In the genomic region with DNA sequence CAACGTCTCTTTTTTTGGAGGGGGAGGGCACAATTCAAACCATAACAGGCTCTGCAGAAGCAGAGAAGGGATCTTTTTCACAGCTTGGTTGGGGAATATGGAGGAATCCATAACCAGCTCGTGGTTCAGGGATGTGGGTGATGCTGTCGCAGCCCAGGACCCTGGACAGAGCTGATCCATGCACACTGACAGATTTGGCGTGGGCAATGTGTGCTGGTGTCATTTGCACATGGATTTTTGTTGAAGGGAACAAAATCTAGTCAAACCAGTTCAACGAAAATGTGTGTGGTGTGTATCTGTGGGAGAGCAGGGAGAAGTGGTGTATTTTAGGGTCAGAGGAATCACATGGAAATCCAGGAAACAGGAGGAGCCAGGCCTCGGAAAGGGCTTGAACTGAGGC, we compare ENCODE assay signal across 17 cellular contexts. TPM values are rescaled to one million over a fixed set of nuclear protein-coding genes. Genes with fewer than 3 reads are reported as not detected.
DNase-seq lines count a peak whose midpoint lies in the region; ATAC-seq, FAIRE-seq and TF ChIP-seq lines count a peak whose summit lies in the region.
"Had no signal": no experiment of that assay in that cellular context is flagged by ENCODE, and none has a peak within 500 bp of the region (broad histone marks: within the 10 kb centered on the region; RNA-seq: fewer than 3 reads in every experiment).

No MANE protein-coding gene starts in this region.

- peaks cover 11 to 64% (median 18%) of the 10 kb centered on the region in 3 donors for H3K36me3 Mint-ChIP-seq in CD8-positive, alpha-beta memory T cell

- H3K9me3 ChIP-seq in CD8-positive, alpha-beta memory T cell (ENCODE audit: low read length), result no peaks in the 10 kb centered on the region
- H3K9me3 ChIP-seq in Loucy (ENCODE audit: insufficient read depth, low read depth, low read length), result no peaks in the 10 kb centered on the region; the same call in 1 of the 2 replicates
- peaks cover 7 to 8% of the 10 kb centered on the region in 2 experiments; a peak in 2 of 4 replicates for H3K9me3 ChIP-seq in H1 (ENCODE audit: insufficient read depth in 2 of 2, low read depth in 1 of 2, low read length in 1 of 2)
- H3K9me3 ChIP-seq in neuronal stem cell (replicated peaks in 1 of 2; ENCODE audit: control insufficient read depth in 2 of 2, insufficient read depth in 1 of 2, low read depth in 1 of 2, low read length in 2 of 2), result peaks cover 0 to 4% of the 10 kb centered on the region in 2 donors
- H3K9me3 ChIP-seq: colonic mucosa had no signal

- H3K27me3 ChIP-seq in CD8-positive, alpha-beta memory T cell (ENCODE audit: insufficient read depth, low read length, poor library complexity, severe bottlenecking), result no peaks in the 10 kb centered on the region
- no peaks in the 10 kb centered on the region for H3K27me3 ChIP-seq in Loucy (ENCODE audit: insufficient read depth, low read length, poor library complexity, severe bottlenecking)
- peaks cover 0 to 14% (median 5%) of the 10 kb centered on the region in 4 experiments; a peak in 5 of 7 replicates for H3K27me3 ChIP-seq in H1 (replicated peaks in 1 of 4; ENCODE audit: control insufficient read depth in 3 of 4, extremely low read depth in 1 of 4, insufficient read depth in 3 of 4, low read length in 3 of 4)
- no peaks in the 10 kb centered on the region for H3K27me3 ChIP-seq in mesendoderm (ENCODE audit: insufficient read depth, low read length, poor library complexity)
- H3K27me3 ChIP-seq in neuronal stem cell (ENCODE audit: control insufficient read depth in 3 of 3, insufficient read depth in 3 of 3, low read depth in 1 of 3, low read length in 3 of 3), result peaks cover 0 to 19% (median 19%) of the 10 kb centered on the region in 3 experiments
- H3K27me3 ChIP-seq: colonic mucosa had no signal

- no peak overlapping the region for H2BK20ac ChIP-seq in H1 (ENCODE audit: low read length)

- FAIRE-seq in H1 (lab: Jason Lieb, UNC), result no peak
- FAIRE-seq: frontal cortex, keratinocyte had no signal

- H3K14ac ChIP-seq in H1 (ENCODE audit: insufficient read length) (no peak overlapping the region), neuronal stem cell (ENCODE audit: low read length) (no peak overlapping the region)

- H4K20me1 ChIP-seq in Loucy (ENCODE audit: insufficient read depth, low read length, poor library complexity, severe bottlenecking) (peaks cover 51% of the 10 kb centered on the region), H1 (replicated peaks in 1 of 2; ENCODE audit: control insufficient read depth in 1 of 2, insufficient read depth in 2 of 2, low read length in 2 of 2) (no peaks in the 10 kb centered on the region)

- no peak for TF ChIP-seq RAD21 in H1 (IDR thresholded peaks at IDR 0.05 in 1 of 2, conservative IDR thresholded peaks at IDR 0.05 in 1 of 2; ENCODE audit: low read depth in 2 of 2, low read length in 2 of 2)

- ATAC-seq in HG03432 (IDR thresholded peaks at IDR 0.05; ENCODE audit: unreplicated experiment) (no peak), HG03354 (IDR thresholded peaks at IDR 0.05; ENCODE audit: poor library complexity, severe bottlenecking, unreplicated experiment) (no peak)
- ATAC-seq: activated CD8-positive, alpha-beta T cell treated with anti-CD3 and anti-CD28 coated beads for 36 hours had no signal

- no peak for TF ChIP-seq POLR2A in H1 (IDR thresholded peaks at IDR 0.05; ENCODE audit: control extremely low read depth in 1 of 2, low read depth in 2 of 2, low read length in 2 of 2)

- DNase-seq in CD8-positive, alpha-beta memory T cell, result no peak
- DNase-seq in H1 (ENCODE audit: low read depth in 1 of 2, low spot score in 2 of 2) (no peak), mesendoderm (peak; percentile 22), neuronal stem cell (ENCODE audit: low spot score) (no peak), NCI-H82 treated with DMSO at 0.1 percent for 48 hours (lab: John Stamatoyannopoulos, UW; ENCODE audit: unreplicated experiment) (no peak)
- DNase-seq: activated CD8-positive, alpha-beta T cell treated with anti-CD3 and anti-CD28 coated beads for 36 hours; activated naive CD4-positive, alpha-beta T cell treated with anti-CD3 and anti-CD28 coated beads for 36 hours; C1 segment of cervical spinal cord; colonic mucosa; substantia nigra had no signal

- H2AFZ ChIP-seq in Loucy (ENCODE audit: low read length), result no peak overlapping the region
- no peak overlapping the region for H2AFZ ChIP-seq in H1 (ENCODE audit: low read length)
- no peak overlapping the region for H2AFZ ChIP-seq in neuronal stem cell (ENCODE audit: low read length)

- H3K4ac ChIP-seq in H1 (replicated peaks; ENCODE audit: insufficient read length, low read depth, low read length) (no peak overlapping the region), mesendoderm (ENCODE audit: low read depth, low read length) (no peak overlapping the region), neuronal stem cell (ENCODE audit: low read length) (no peak overlapping the region)

- WGBS in H1 (ENCODE audit: extremely low coverage in 1 of 2, insufficient coverage in 1 of 2, insufficient read length in 1 of 2, insufficient replicate concordance in 2 of 2, low coverage in 1 of 2, low lambda C conversion rate in 2 of 2, missing lambda C conversion rate in 1 of 2), 2 experiments, result 82% methylated on average over 6 of the region's 6 CpGs; no CpG with 5 or more reads in 1 of the 2 experiments
- no CpG with 5 or more reads among the region's 6 CpGs for WGBS in mesendoderm (ENCODE audit: extremely low coverage, insufficient coverage, low lambda C conversion rate)
- WGBS in neuronal stem cell (ENCODE audit: extremely low coverage in 2 of 2, insufficient read length in 2 of 2, insufficient replicate concordance in 1 of 2), 2 donors, result no CpG with 5 or more reads among the region's 6 CpGs

- H3K18ac ChIP-seq in H1 (ENCODE audit: extremely low read depth, low read length), result no peak overlapping the region
- H3K18ac ChIP-seq in mesendoderm (ENCODE audit: low read length), result no peak overlapping the region
- H3K18ac ChIP-seq in neuronal stem cell (ENCODE audit: low read length), result no peak overlapping the region

- H2BK12ac ChIP-seq in H1 (ENCODE audit: low read depth, low read length) (no peak overlapping the region), neuronal stem cell (ENCODE audit: low read length) (no peak overlapping the region)

- TF ChIP-seq EP300 in H1 (IDR thresholded peaks at IDR 0.05; ENCODE audit: borderline replicate concordance in 1 of 2, low read depth in 2 of 2, low read length in 2 of 2), result no peak

- H3K79me2 ChIP-seq in Loucy (ENCODE audit: insufficient read depth, low read length) (peaks cover 83% of the 10 kb centered on the region), H1 (ENCODE audit: control insufficient read depth in 1 of 2, insufficient read depth in 2 of 2, low read length in 2 of 2) (no peaks in the 10 kb centered on the region), mesendoderm (ENCODE audit: control insufficient read depth, insufficient read depth, low read length) (no peaks in the 10 kb centered on the region)

- no peak overlapping the region for H3K9ac ChIP-seq in Loucy (ENCODE audit: low read depth, low read length, poor library complexity, severe bottlenecking)
- H3K9ac ChIP-seq in H1 (replicated peaks in 1 of 4; ENCODE audit: extremely low read depth in 1 of 4, low read depth in 3 of 4, low read length in 3 of 4), result no peak overlapping the region
- H3K9ac ChIP-seq in mesendoderm (ENCODE audit: low read length), result no peak overlapping the region
- H3K9ac ChIP-seq in neuronal stem cell (ENCODE audit: low read depth, low read length, poor library complexity), result no peak overlapping the region

- H2AK5ac ChIP-seq in H1 (ENCODE audit: low read depth, low read length) (no peak overlapping the region), mesendoderm (ENCODE audit: low read length) (no peak overlapping the region), neuronal stem cell (ENCODE audit: low read depth, low read length) (no peak overlapping the region)

- H3F3A ChIP-seq in Loucy (ENCODE audit: low read depth), result no peaks in the 10 kb centered on the region

- no peak overlapping the region for H4K5ac ChIP-seq in H1 (ENCODE audit: insufficient read length, low read depth, low read length)
- H4K5ac ChIP-seq in mesendoderm (ENCODE audit: low read length), result no peak overlapping the region

- POLR2A ChIA-PET in CD8-positive, alpha-beta memory T cell (lab: Charles Lee), result no interaction called here
- POLR2A ChIA-PET in H1 (lab: Charles Lee; ENCODE audit: partially characterized antibody), result no interaction called here

- H3K4me3 Mint-ChIP-seq in CD8-positive, alpha-beta memory T cell, result peak overlapping the region in 4 of 7 donors; percentile 5 to 67 (median 46)
- H3K4me3 Mint-ChIP-seq: activated CD8-positive, alpha-beta T cell treated with anti-CD3 and anti-CD28 coated beads for 36 hours; activated naive CD4-positive, alpha-beta T cell treated with anti-CD3 and anti-CD28 coated beads for 36 hours; nephron; T-helper 1 cell treated with Interleukin-12 subunit alpha and Interleukin-12 subunit beta and Interleukin-4 antibody, amounts not matched to agents 30 μg/mL and 1 μg/mL, for 36 hours had no signal

- H4K91ac ChIP-seq in H1 (replicated peaks; ENCODE audit: insufficient read length, low read length), result no peak overlapping the region
- no peak overlapping the region for H4K91ac ChIP-seq in neuronal stem cell (ENCODE audit: low read depth, low read length, poor library complexity)

- H3K56ac ChIP-seq in H1 (replicated peaks; ENCODE audit: insufficient read length, low read depth, low read length), result no peak overlapping the region
- H3K56ac ChIP-seq in mesendoderm (ENCODE audit: low read length), result no peak overlapping the region

- TF ChIP-seq CTCF in Loucy (conservative IDR thresholded peaks at IDR 0.05; ENCODE audit: low read length) (no peak), H1 (IDR thresholded peaks at IDR 0.05; ENCODE audit: control extremely low read depth in 1 of 3, insufficient read depth in 1 of 3, low read depth in 1 of 3, low read length in 3 of 3) (no peak)

- CTCF ChIA-PET in CD8-positive, alpha-beta memory T cell (lab: Charles Lee), result no interaction called here
- CTCF ChIA-PET in H1 (lab: Charles Lee; ENCODE audit: partially characterized antibody), result interaction anchor here (1.2 kb wide), 1 partner anchor 340 kb away, joined by 3 read pairs; no protein-coding TSS in a partner anchor

- H2BK5ac ChIP-seq in H1 (ENCODE audit: low read depth, low read length) (no peak overlapping the region), mesendoderm (ENCODE audit: low read length) (no peak overlapping the region), neuronal stem cell (ENCODE audit: low read length) (no peak overlapping the region)

- H3K79me1 ChIP-seq in H1 (ENCODE audit: low read depth, low read length) (no peaks in the 10 kb centered on the region), mesendoderm (ENCODE audit: low read length) (no peaks in the 10 kb centered on the region), neuronal stem cell (ENCODE audit: low read depth, low read length) (no peaks in the 10 kb centered on the region)

- H3K4me3 ChIP-seq in CD8-positive, alpha-beta memory T cell (ENCODE audit: low read length), result no peak overlapping the region
- H3K4me3 ChIP-seq in Loucy (ENCODE audit: low read length, poor library complexity, severe bottlenecking), result no peak overlapping the region
- no peak overlapping the region for H3K4me3 ChIP-seq in H1 (ENCODE audit: extremely low read depth in 1 of 4, insufficient read depth in 2 of 4, low read depth in 3 of 4, low read length in 4 of 4)
- H3K4me3 ChIP-seq in mesendoderm (ENCODE audit: low read length), result no peak overlapping the region
- no peak overlapping the region for H3K4me3 ChIP-seq in neuronal stem cell (ENCODE audit: low read length in 2 of 2)
- H3K4me3 ChIP-seq: colonic mucosa had no signal

- H2BK120ac ChIP-seq in H1 (replicated peaks; ENCODE audit: low read depth, low read length) (no peak overlapping the region), mesendoderm (ENCODE audit: low read depth, low read length) (no peak overlapping the region), neuronal stem cell (ENCODE audit: low read depth, low read length) (no peak overlapping the region)

- no peaks in the 10 kb centered on the region for H3K36me3 ChIP-seq in CD8-positive, alpha-beta memory T cell (ENCODE audit: insufficient read depth, low read length)
- H3K36me3 ChIP-seq in Loucy (ENCODE audit: insufficient read depth, low read length) (no peaks in the 10 kb centered on the region), H1 (ENCODE audit: control insufficient read depth in 2 of 4, insufficient read depth in 4 of 4, low read length in 3 of 4) (no peaks in the 10 kb centered on the region), mesendoderm (ENCODE audit: control insufficient read depth, insufficient read depth, low read length) (no peaks in the 10 kb centered on the region), neuronal stem cell (replicated peaks in 1 of 2; ENCODE audit: control insufficient read depth in 2 of 2, insufficient read depth in 2 of 2, low read length in 2 of 2) (no peaks in the 10 kb centered on the region)
- H3K36me3 ChIP-seq: colonic mucosa had no signal

- no peaks in the 10 kb centered on the region for H3K9me3 Mint-ChIP-seq in CD8-positive, alpha-beta memory T cell

- H3K23me2 ChIP-seq in H1 (ENCODE audit: low read depth, low read length), result peaks cover 3% of the 10 kb centered on the region; the same call in 1 of the 2 replicates

- H3K9me2 ChIP-seq in Loucy (replicated peaks; ENCODE audit: low read depth, low read length), result no peaks in the 10 kb centered on the region

- H3K27ac ChIP-seq in CD8-positive, alpha-beta memory T cell (ENCODE audit: low read depth, low read length), result no peak overlapping the region
- no peak overlapping the region for H3K27ac ChIP-seq in H1 (ENCODE audit: low read depth, low read length)
- no peak overlapping the region for H3K27ac ChIP-seq in mesendoderm (ENCODE audit: low read depth, low read length)
- no peak overlapping the region for H3K27ac ChIP-seq in neuronal stem cell (replicated peaks; ENCODE audit: low read length)
- H3K27ac ChIP-seq: colonic mucosa had no signal

- no peak overlapping the region for H4K8ac ChIP-seq in H1 (ENCODE audit: extremely low read depth, insufficient read depth, low read length)
- H4K8ac ChIP-seq in mesendoderm (ENCODE audit: low read depth, low read length), result no peak overlapping the region
- H4K8ac ChIP-seq in neuronal stem cell (ENCODE audit: low read depth, low read length), result no peak overlapping the region

- H2BK15ac ChIP-seq in H1 (ENCODE audit: low read length) (no peak overlapping the region), mesendoderm (replicated peaks; ENCODE audit: low read depth) (no peak overlapping the region), neuronal stem cell (ENCODE audit: low read length) (no peak overlapping the region)

- H3K4me1 ChIP-seq in CD8-positive, alpha-beta memory T cell (ENCODE audit: insufficient read depth, low read length), result peaks cover 38% of the 10 kb centered on the region
- H3K4me1 ChIP-seq in Loucy (ENCODE audit: insufficient read depth, low read length, poor library complexity, severe bottlenecking), result peaks cover 21% of the 10 kb centered on the region
- peaks cover 2 to 10% (median 4%) of the 10 kb centered on the region in 4 experiments for H3K4me1 ChIP-seq in H1 (replicated peaks in 1 of 4; ENCODE audit: control insufficient read depth in 3 of 4, insufficient read depth in 4 of 4, low read length in 3 of 4)
- peaks cover 2% of the 10 kb centered on the region for H3K4me1 ChIP-seq in mesendoderm (ENCODE audit: control insufficient read depth, low read depth, low read length)
- H3K4me1 ChIP-seq in neuronal stem cell (ENCODE audit: control insufficient read depth in 2 of 2, insufficient read depth in 1 of 2, low read depth in 1 of 2, low read length in 2 of 2), result peaks cover 0 to 6% of the 10 kb centered on the region in 2 donors
- H3K4me1 ChIP-seq: colonic mucosa had no signal

- H3K23ac ChIP-seq in H1 (ENCODE audit: insufficient read length) (no peak overlapping the region), mesendoderm (ENCODE audit: low read length) (no peak overlapping the region), neuronal stem cell (ENCODE audit: low read depth, low read length, poor library complexity) (no peak overlapping the region)

- peaks cover 77 to 90% (median 90%) of the 10 kb centered on the region in 3 donors for H3K4me1 Mint-ChIP-seq in CD8-positive, alpha-beta memory T cell
- H3K4me1 Mint-ChIP-seq: nephron had no signal

- H3K27me3 Mint-ChIP-seq in CD8-positive, alpha-beta memory T cell, result no peaks in the 10 kb centered on the region
- H3K27me3 Mint-ChIP-seq: activated CD8-positive, alpha-beta T cell treated with anti-CD3 and anti-CD28 coated beads for 36 hours had no signal

- H3K4me2 ChIP-seq in Loucy (ENCODE audit: low read depth, low read length, poor library complexity, severe bottlenecking) (peak overlapping the region; percentile 93), H1 (ENCODE audit: insufficient read depth in 1 of 2, low read depth in 2 of 2, low read length in 2 of 2) (no peak overlapping the region; a peak in 1 of 4 replicates), mesendoderm (ENCODE audit: low read length) (no peak overlapping the region), neuronal stem cell (ENCODE audit: insufficient read depth, low read length, poor library complexity, severe bottlenecking) (no peak overlapping the region)

- peak overlapping the region in 3 of 8 donors; percentile 4 to 12 (median 5) for H3K27ac Mint-ChIP-seq in CD8-positive, alpha-beta memory T cell
- H3K27ac Mint-ChIP-seq: activated naive CD4-positive, alpha-beta T cell treated with anti-CD3 and anti-CD28 coated beads for 36 hours; nephron had no signal

RNA-seq across cellular contexts. Expression of gene DOCK2, which starts 4.2 kb away (rescaled TPM):
- total RNA-seq in CD8-positive, alpha-beta memory T cell, result 100 to 1,000 TPM; 155 to 157 TPM
- 102 TPM for polyA plus RNA-seq in CD8-positive, alpha-beta memory T cell
- total RNA-seq in H1 (2021; fragmentation: NEBNext Ultra II Directional; extraction: Animal tissue kit (Norgen Biotek cat#: 25700)), result 5.7 and 8.5 TPM in 2 replicates
- 3.2 and 3.9 TPM in 2 replicates for polyA plus RNA-seq in H1 (2011; rRNA removed)
- 3.6 TPM for polyA plus RNA-seq in H1 (2011; cell fraction: cytosol; rRNA removed)
- 5.9 TPM for polyA plus RNA-seq in H1 (2011; cell fraction: nucleus; rRNA removed)
- 3.1 to 6.1 TPM (median 4.7 TPM) in 4 replicates for polyA plus RNA-seq in H1 (2012, experiment 1 of 2)
- 0.22 TPM for polyA plus RNA-seq in H1 (2012, experiment 2 of 2)
- polyA plus RNA-seq in H1 (2013, experiment 1 of 2), result 1.9 TPM
- polyA plus RNA-seq in H1 (2013, experiment 2 of 2), result 2.0 TPM
- polyA minus RNA-seq in H1 (2011; rRNA and poly(A)+ RNA removed), result 17.8 and 19.8 TPM in 2 replicates
- 2.3 TPM for polyA minus RNA-seq in H1 (2011; cell fraction: cytosol; rRNA and poly(A)+ RNA removed)
- 21.1 TPM for polyA minus RNA-seq in H1 (2011; cell fraction: nucleus; rRNA and poly(A)+ RNA removed)
- polyA plus RNA-seq in mesendoderm (2013, experiment 1 of 2), result 2.4 TPM
- 2.4 TPM for polyA plus RNA-seq in mesendoderm (2013, experiment 2 of 2)
- 0.36 TPM for polyA plus RNA-seq in neuronal stem cell (2013, experiment 1 of 2)
- polyA plus RNA-seq in neuronal stem cell (2013, experiment 2 of 2), result 0.40 TPM

RNA-seq across cellular contexts. Expression of gene SPDL1, which starts 57.7 kb away (rescaled TPM):
- 10 to 100 TPM; 39.1 to 43.1 TPM for total RNA-seq in CD8-positive, alpha-beta memory T cell
- 6.6 TPM for polyA plus RNA-seq in CD8-positive, alpha-beta memory T cell
- 44.5 and 45.5 TPM in 2 replicates for total RNA-seq in H1 (2021; fragmentation: NEBNext Ultra II Directional; extraction: Animal tissue kit (Norgen Biotek cat#: 25700))
- polyA plus RNA-seq in H1 (2011; rRNA removed), result 9.8 and 16.9 TPM in 2 replicates
- 32.0 TPM for polyA plus RNA-seq in H1 (2011; cell fraction: cytosol; rRNA removed)
- 12.5 TPM for polyA plus RNA-seq in H1 (2011; cell fraction: nucleus; rRNA removed)
- polyA plus RNA-seq in H1 (2012, experiment 1 of 2), result 26.5 to 47.4 TPM (median 33.6 TPM) in 4 replicates
- polyA plus RNA-seq in H1 (2012, experiment 2 of 2), result 3.3 TPM
- polyA plus RNA-seq in H1 (2013, experiment 1 of 2), result 52.8 TPM
- polyA plus RNA-seq in H1 (2013, experiment 2 of 2), result 45.6 TPM
- polyA minus RNA-seq in H1 (2011; rRNA and poly(A)+ RNA removed), result 19.3 and 20.9 TPM in 2 replicates
- polyA minus RNA-seq in H1 (2011; cell fraction: cytosol; rRNA and poly(A)+ RNA removed), result 12.6 TPM
- polyA minus RNA-seq in H1 (2011; cell fraction: nucleus; rRNA and poly(A)+ RNA removed), result 39.4 TPM
- 60.5 TPM for polyA plus RNA-seq in mesendoderm (2013, experiment 1 of 2)
- polyA plus RNA-seq in mesendoderm (2013, experiment 2 of 2), result 60.8 TPM
- 39.9 TPM for polyA plus RNA-seq in neuronal stem cell (2013, experiment 1 of 2)
- polyA plus RNA-seq in neuronal stem cell (2013, experiment 2 of 2), result 40.3 TPM

Comparison
In these comparisons a context has a peak if more than half of its experiments do, and no peak if none do; other contexts are left out.
1. RNA of gene DOCK2, which starts 4.2 kb away (total RNA-seq): 155 to 157 TPM in CD8-positive, alpha-beta memory T cell; 5.7 to 8.5 TPM in H1; every median in the first group is over 10 times any median in the second.